8 cellular contexts compared by ENCODE assay signal in the genomic region with DNA sequence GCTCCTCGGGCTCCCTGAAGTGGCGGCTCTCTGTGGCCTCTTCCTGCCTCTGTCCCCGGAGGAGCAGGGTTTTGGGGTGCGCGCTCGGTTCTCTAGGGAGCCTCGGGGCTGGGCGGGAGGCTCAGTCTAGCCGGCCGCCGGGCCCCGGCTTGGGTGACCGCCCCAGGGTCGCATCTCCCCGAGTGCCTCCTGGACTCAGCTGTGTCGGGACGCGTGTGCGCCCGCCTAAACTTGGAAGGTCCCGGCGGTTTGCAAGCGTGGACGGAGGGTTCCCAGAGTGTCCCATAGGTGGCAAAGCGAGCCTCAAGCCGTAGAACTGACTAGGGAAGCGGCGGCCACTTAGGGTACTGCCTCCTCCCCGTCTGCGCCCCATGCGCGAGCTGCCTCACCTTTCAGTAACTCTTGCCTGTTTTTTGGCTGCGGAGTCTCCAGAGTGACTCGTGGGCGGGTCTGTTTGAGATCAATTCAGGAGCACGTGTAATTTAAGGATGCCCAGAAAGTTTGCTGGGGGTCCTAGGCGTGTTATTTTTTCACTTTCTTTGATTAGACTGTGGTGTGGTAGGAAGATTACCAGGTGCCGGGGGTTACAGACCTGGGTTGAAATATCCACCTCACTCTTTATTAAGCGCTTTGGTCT. TPM values are rescaled to one million over a fixed set of nuclear protein-coding genes. Genes with fewer than 3 reads are reported as not detected.
DNase-seq lines count a peak whose midpoint lies in the region; ATAC-seq and TF ChIP-seq lines count a peak whose summit lies in the region.

No MANE protein-coding gene starts in this region.

- no peaks in the 10 kb centered on the region for H3K9me3 Mint-ChIP-seq in mesothelial cell of epicardium

- peak overlapping the region; percentile 96 for H3K27ac Mint-ChIP-seq in mesothelial cell of epicardium

- H3K27me3 Mint-ChIP-seq in mesothelial cell of epicardium (ENCODE audit: low read depth): no peaks in the 10 kb centered on the region

- no peaks in the 10 kb centered on the region for H3K27me3 ChIP-seq in endocrine pancreas (ENCODE audit: control insufficient read depth, insufficient read depth, low read length)

- H3K4me3 Mint-ChIP-seq in mesothelial cell of epicardium: peak overlapping the region; percentile 99

- peak overlapping the region; percentile 74 for H3K4me3 ChIP-seq in endocrine pancreas (ENCODE audit: control insufficient read depth, insufficient read depth, low read length)

- peak; percentile 33 for TF ChIP-seq CTCF in mesothelial cell of epicardium (IDR thresholded peaks at IDR 0.05; ENCODE audit: unreplicated experiment)

- H3K36me3 Mint-ChIP-seq in mesothelial cell of epicardium: no peaks in the 10 kb centered on the region

- peaks cover 5% of the 10 kb centered on the region for H3K4me1 ChIP-seq in endocrine pancreas (ENCODE audit: control insufficient read depth, insufficient read depth, low read length)

- H3K36me3 ChIP-seq in endocrine pancreas (ENCODE audit: control insufficient read depth, insufficient read depth, low read length): no peaks in the 10 kb centered on the region

- ATAC-seq in GM19324 (IDR thresholded peaks at IDR 0.05; ENCODE audit: low FRiP score, unreplicated experiment) (peak; percentile 45), HG03442 (IDR thresholded peaks at IDR 0.05; ENCODE audit: unreplicated experiment) (peak; percentile 43)

- H3K4me1 Mint-ChIP-seq in mesothelial cell of epicardium: peaks cover 15% of the 10 kb centered on the region

- DNase-seq in CD1c-positive myeloid dendritic cell (ENCODE audit: extremely low spot score) (peak; percentile 81), NOMO-1 (lab: John Stamatoyannopoulos, UW; ENCODE audit: unreplicated experiment in 2 of 2) (peak; percentile 89 to 94), mesothelial cell of epicardium (ENCODE audit: low spot score in 2 of 2, unreplicated experiment in 2 of 2) (peak; percentile 37 to 75)
- DNase-seq in activated CD8-positive, alpha-beta memory T cell treated with anti-CD3 and anti-CD28 coated beads for 48 hours (ENCODE audit: low read depth in 2 of 3, low spot score in 2 of 3): peak; percentile 37 to 47 (median 40)
- DNase-seq in stimulated activated CD8-positive, alpha-beta memory T cell treated with anti-CD3 and anti-CD28 coated beads, Interleukin-15, amount 100 ng/mL, for 48 hours (ENCODE audit: low read depth in 2 of 2): peak; percentile 41 to 66

- H3K9ac ChIP-seq in endocrine pancreas (ENCODE audit: control insufficient read depth, insufficient read depth, low read length): peak overlapping the region; percentile 90

- no peaks in the 10 kb centered on the region for H3K9me3 ChIP-seq in endocrine pancreas (ENCODE audit: control insufficient read depth, low read length)

RNA-seq across cellular contexts. Expression of a gene that starts 0.7 kb away (rescaled TPM):
- total RNA-seq in mesothelial cell of epicardium: 43.5 to 45.2 TPM (median 44.2 TPM) in 3 replicates

RNA-seq across cellular contexts. Expression of a gene that starts 41.0 kb away (rescaled TPM):
- total RNA-seq in mesothelial cell of epicardium: 31.1 to 33.0 TPM (median 32.7 TPM) in 3 replicates

RNA-seq across cellular contexts. Expression of a gene that starts 41.2 kb away (rescaled TPM):
- total RNA-seq in mesothelial cell of epicardium: 63.8 to 67.5 TPM (median 66.9 TPM) in 3 replicates

Comparison
In these comparisons a context has a peak if more than half of its experiments do, and no peak if none do; other contexts are left out.
1. Peak in every context shown above with its lines: DNase-seq, ATAC-seq and H3K4me3 ChIP-seq.
2. DNase-seq: peak in every context shown above with its lines; median percentile 92 in NOMO-1; 81 in CD1c-positive myeloid dendritic cell; 56 in mesothelial cell of epicardium; 54 in stimulated activated CD8-positive, alpha-beta memory T cell treated with anti-CD3 and anti-CD28 coated beads, Interleukin-15, amount 100 ng/mL, for 48 hours; 40 in activated CD8-positive, alpha-beta memory T cell treated with anti-CD3 and anti-CD28 coated beads for 48 hours.